ENCODE assay signal across 12 cellular contexts in genomic region chr5:177512736-177513380, GRCh38.
"Had no signal": no experiment of that assay in that cellular context is flagged by ENCODE, and none has a peak within 500 bp of the region (broad histone marks: within the 10 kb centered on the region; RNA-seq: fewer than 3 reads in every experiment).

No MANE protein-coding gene starts in this region.

- H3K27ac Mint-ChIP-seq: naive thymus-derived CD4-positive, alpha-beta T cell had no signal

- H3K4me3 ChIP-seq: gastrocnemius medialis, thyroid gland had no signal

- H3K9me3 ChIP-seq: gastrocnemius medialis, thyroid gland had no signal

- ATAC-seq: esophagus mucosa; gastrocnemius medialis; left lobe of liver; naive thymus-derived CD4-positive, alpha-beta T cell had no signal

- H3K27me3 Mint-ChIP-seq: type B pancreatic cell had no signal

- H3K27me3 ChIP-seq: gastrocnemius medialis, thyroid gland had no signal

- H3K4me3 Mint-ChIP-seq: type B pancreatic cell had no signal

- H3K9me3 Mint-ChIP-seq: type B pancreatic cell had no signal

- DNase-seq: effector memory CD4-positive, alpha-beta T cell; gastrocnemius medialis; islet precursor cell; mammary epithelial cell; naive thymus-derived CD4-positive, alpha-beta T cell; small intestine; stimulated activated CD4-positive, alpha-beta T cell treated with anti-CD3 and anti-CD28 coated beads, Interleukin-2, amount 100 ng/mL, for 48 hours; stimulated activated naive CD4-positive, alpha-beta T cell treated with Interleukin-2 at 50 U/mL for 16 hours; thyroid gland had no signal

- H3K27ac ChIP-seq: gastrocnemius medialis, thyroid gland had no signal
